19 cellular contexts compared by ENCODE assay signal in genomic region chr13:111050539-111050879, GRCh38.
DNase-seq lines count a peak whose midpoint lies in the region; ATAC-seq, FAIRE-seq and TF ChIP-seq lines count a peak whose summit lies in the region.
"Had no signal": no experiment of that assay in that cellular context is flagged by ENCODE, and none has a peak within 500 bp of the region (broad histone marks: within the 10 kb centered on the region; RNA-seq: fewer than 3 reads in every experiment).

No MANE protein-coding gene starts in this region.

- intact Hi-C loops in HepG2 (cut with micrococcal nuclease; ENCODE audit: unreplicated experiment) (loop anchor here (1.0 kb wide), 1 partner anchor 106 kb away; no protein-coding TSS in a partner anchor), right lobe of liver (cut with DNase I) (no loop called here), esophagus squamous epithelium (cut with DNase I) (no loop called here), adrenal gland (cut with DNase I) (loop anchor here in 1 of 2 donors (5.0 kb wide), 1 partner anchor 128 kb away; no protein-coding TSS in a partner anchor)

- no peaks in the 10 kb centered on the region for H3K79me2 ChIP-seq in HepG2 (ENCODE audit: insufficient read depth, low read length)

- no peaks in the 10 kb centered on the region for H3K4me1 ChIP-seq in HepG2 (ENCODE audit: insufficient read depth, low read length)
- H3K4me1 ChIP-seq in right lobe of liver = no peaks in the 10 kb centered on the region
- peaks cover 0 to 14% (median 0%) of the 10 kb centered on the region in 3 donors for H3K4me1 ChIP-seq in esophagus squamous epithelium
- no peaks in the 10 kb centered on the region for H3K4me1 ChIP-seq in adrenal gland (replicated peaks in 1 of 2)
- H3K4me1 ChIP-seq: Peyer's patch had no signal

- H3K4me3 ChIP-seq in HepG2 (replicated peaks in 1 of 3; ENCODE audit: insufficient read depth in 1 of 3, low read depth in 2 of 3, low read length in 3 of 3) = no peak overlapping the region
- no peak overlapping the region for H3K4me3 ChIP-seq in right lobe of liver
- no peak overlapping the region for H3K4me3 ChIP-seq in esophagus squamous epithelium
- no peak overlapping the region for H3K4me3 ChIP-seq in adrenal gland
- H3K4me3 ChIP-seq: Peyer's patch, SK-N-MC had no signal

- CTCF ChIA-PET in HepG2 (lab: Yijun Ruan, JAX; ENCODE audit: low intra/inter-chr PET ratio, low total read pairs) = interaction anchor here (3.1 kb wide), 1 partner anchor 106 kb away, joined by 25 read pairs; no protein-coding TSS in a partner anchor
- CTCF ChIA-PET in WTC11 (lab: Charles Lee) = no interaction called here

- H3K4me1 Mint-ChIP-seq in WTC11 = peaks cover 9% of the 10 kb centered on the region; the same call in 1 of the 2 replicates
- no peaks in the 10 kb centered on the region for H3K4me1 Mint-ChIP-seq in neural crest cell

- no peak for TF ChIP-seq EP300 in HepG2 (IDR thresholded peaks at IDR 0.05; ENCODE audit: low read depth in 2 of 2, low read length in 2 of 2)
- no peak for TF ChIP-seq EP300 in HepG2 (CRISPR knock-in tag; IDR thresholded peaks at IDR 0.05; ENCODE audit: borderline replicate concordance)

- DNase-seq in HepG2 (ENCODE audit: low spot score) (no peak), right lobe of liver (no peak), WTC11 (ENCODE audit: low spot score) (no peak), neural crest cell (ENCODE audit: low read depth, low spot score) (no peak), esophagus squamous epithelium (lab: John Stamatoyannopoulos, UW) (no peak), adrenal gland (no peak)
- DNase-seq in central memory CD4-positive, alpha-beta T cell = no peak
- DNase-seq: 8988T, MM.1S, NCI-H2029 treated with DMSO at 0.1 percent for 48 hours, NCI-H446 treated with DMSO at 0.1 percent for 48 hours, NCI-H526 treated with DMSO at 0.1 percent for 48 hours, Peyer's patch, SIG-M5 had no signal

- H3K9ac ChIP-seq in HepG2 (ENCODE audit: insufficient read depth, low read depth, low read length) = no peak overlapping the region
- H3K9ac ChIP-seq: KMS-11 had no signal

- no TSS peak for BruUV-seq in HepG2 (replicated peaks; lab: Mats Ljungman, UMichigan)

- no peaks in the 10 kb centered on the region for H3K36me3 ChIP-seq in HepG2 (replicated peaks in 1 of 2; ENCODE audit: control insufficient read depth in 1 of 2, insufficient read depth in 2 of 2, low read length in 2 of 2)
- H3K36me3 ChIP-seq in right lobe of liver = no peaks in the 10 kb centered on the region
- no peaks in the 10 kb centered on the region for H3K36me3 ChIP-seq in esophagus squamous epithelium
- H3K36me3 ChIP-seq in adrenal gland (replicated peaks in 1 of 2) = no peaks in the 10 kb centered on the region
- H3K36me3 ChIP-seq: Peyer's patch had no signal

- no peak overlapping the region for H3K27ac Mint-ChIP-seq in WTC11
- no peak overlapping the region for H3K27ac Mint-ChIP-seq in neural crest cell (ENCODE audit: unreplicated experiment)
- H3K27ac Mint-ChIP-seq: CD4-positive, CD25-positive, alpha-beta regulatory T cell had no signal

- TF ChIP-seq POLR2A in HepG2 (IDR thresholded peaks at IDR 0.05; ENCODE audit: insufficient read depth in 1 of 2, low read depth in 2 of 2, low read length in 2 of 2) = no peak
- TF ChIP-seq POLR2A in right lobe of liver (IDR thresholded peaks at IDR 0.05) = no peak
- TF ChIP-seq POLR2A in esophagus squamous epithelium (IDR thresholded peaks at IDR 0.05) = no peak
- no peak for TF ChIP-seq POLR2A in adrenal gland (IDR thresholded peaks at IDR 0.05)

- H3K36me3 Mint-ChIP-seq in WTC11 = peaks cover 10% of the 10 kb centered on the region
- H3K36me3 Mint-ChIP-seq in neural crest cell (ENCODE audit: low read depth) = no peaks in the 10 kb centered on the region
- H3K36me3 Mint-ChIP-seq: CD4-positive, CD25-positive, alpha-beta regulatory T cell had no signal

- no peak overlapping the region for H3K4me3 Mint-ChIP-seq in WTC11
- H3K4me3 Mint-ChIP-seq in neural crest cell = no peak overlapping the region
- H3K4me3 Mint-ChIP-seq: CD4-positive, CD25-positive, alpha-beta regulatory T cell had no signal

- TF ChIP-seq CTCF in HepG2 (CRISPR knock-in tag; IDR thresholded peaks at IDR 0.05) (no peak), right lobe of liver (IDR thresholded peaks at IDR 0.05) (no peak), WTC11 (IDR thresholded peaks at IDR 0.05) (peak; percentile 20; the same call in 1 of the 2 replicates), neural crest cell (conservative IDR thresholded peaks at IDR 0.05) (peak; percentile 8), esophagus squamous epithelium (IDR thresholded peaks at IDR 0.05) (peak in 1 of 6 experiments; percentile 0), adrenal gland (IDR thresholded peaks at IDR 0.05) (no peak)

- H3K27me3 Mint-ChIP-seq in WTC11 (ENCODE audit: low read depth) = 0 out of 2 replicates have a peak, but pooled peaks cover under 1% of the 10 kb centered on the region
- peaks cover 21% of the 10 kb centered on the region for H3K27me3 Mint-ChIP-seq in neural crest cell (ENCODE audit: low read depth)

- ATAC-seq in HepG2 = peak; percentile 38; the same call in 2 of the 3 replicates
- no peak for ATAC-seq in right lobe of liver
- no peak for ATAC-seq in WTC11

- H2AFZ ChIP-seq in HepG2 (ENCODE audit: low read length) = no peak overlapping the region

- H3K9me3 ChIP-seq in HepG2 (ENCODE audit: low read length) = no peaks in the 10 kb centered on the region
- H3K9me3 ChIP-seq in right lobe of liver = no peaks in the 10 kb centered on the region
- H3K9me3 ChIP-seq in esophagus squamous epithelium = no peaks in the 10 kb centered on the region
- H3K9me3 ChIP-seq in adrenal gland (replicated peaks in 1 of 3) = no peaks in the 10 kb centered on the region
- H3K9me3 ChIP-seq: Peyer's patch had no signal

- 0% methylated on average over 2 of the region's 4 CpGs for WGBS in HepG2 (ENCODE audit: low lambda C conversion rate)
- WGBS in right lobe of liver (ENCODE audit: insufficient coverage, low coverage, low lambda C conversion rate, missing lambda C conversion rate) = 23% methylated on average over 4 of the region's 4 CpGs
- WGBS in esophagus squamous epithelium, 2 donors = 23 to 34% methylated on average over 4 of the region's 4 CpGs
- 16 to 42% (median 26%) methylated on average over 4 of the region's 4 CpGs for WGBS in adrenal gland, 4 donors

- TF ChIP-seq RAD21 in HepG2 (CRISPR knock-in tag; IDR thresholded peaks at IDR 0.05) = no peak

- H3K27me3 ChIP-seq in HepG2 (ENCODE audit: control insufficient read depth in 1 of 2, insufficient read depth in 2 of 2, low read length in 2 of 2) = peaks cover 2 to 3% of the 10 kb centered on the region in 2 experiments; a peak in 3 of 5 replicates
- no peaks in the 10 kb centered on the region for H3K27me3 ChIP-seq in right lobe of liver
- no peaks in the 10 kb centered on the region for H3K27me3 ChIP-seq in esophagus squamous epithelium
- no peaks in the 10 kb centered on the region for H3K27me3 ChIP-seq in adrenal gland
- H3K27me3 ChIP-seq: Peyer's patch had no signal

- H3K9me3 Mint-ChIP-seq in WTC11 (peaks cover 11% of the 10 kb centered on the region), neural crest cell (peaks cover 5% of the 10 kb centered on the region)
- H3K9me3 Mint-ChIP-seq: CD4-positive, CD25-positive, alpha-beta regulatory T cell had no signal

- no peaks in the 10 kb centered on the region for H4K20me1 ChIP-seq in HepG2 (ENCODE audit: insufficient read depth, low read length)

- POLR2A ChIA-PET in HepG2 (lab: Yijun Ruan, JAX) = no interaction called here
- POLR2A ChIA-PET in WTC11 (lab: Charles Lee) = no interaction called here

- FAIRE-seq in HepG2 (lab: Jason Lieb, UNC) = no peak
- FAIRE-seq: GM18507, H54 had no signal

- in situ Hi-C loops in HepG2 (cut with HindIII; ENCODE audit: extremely low pct_ligation_motif_present, low pct_unique_long_range_greater_than_20kb) = no loop called here

- no peak overlapping the region for H3K4me2 ChIP-seq in HepG2 (ENCODE audit: low read depth, low read length)
- H3K4me2 ChIP-seq: KMS-11 had no signal

- H3K27ac ChIP-seq in HepG2 (ENCODE audit: extremely low read length, insufficient read depth, low read length) = no peak overlapping the region
- no peak overlapping the region for H3K27ac ChIP-seq in right lobe of liver
- H3K27ac ChIP-seq in esophagus squamous epithelium = no peak overlapping the region
- H3K27ac ChIP-seq in adrenal gland = no peak overlapping the region
- H3K27ac ChIP-seq: KMS-11, Peyer's patch, SK-N-MC had no signal

TF ChIP-seq in HepG2, 621 proteins besides CTCF, POLR2A, EP300 and RAD21 (continues in another document):
- no peak for TF ChIP-seq ZFYVE20 (CRISPR knock-in tag; IDR thresholded peaks at IDR 0.05; ENCODE audit: borderline replicate concordance, low read depth)
- no peak for TF ChIP-seq ZNF558 (CRISPR knock-in tag; IDR thresholded peaks at IDR 0.05; ENCODE audit: borderline replicate concordance)
- no peak for TF ChIP-seq ZNF75D (CRISPR knock-in tag; IDR thresholded peaks at IDR 0.05; ENCODE audit: borderline replicate concordance)
- TF ChIP-seq RNF2 (conservative IDR thresholded peaks at IDR 0.05; ENCODE audit: low read depth) = no peak
- TF ChIP-seq SIX1 (CRISPR knock-in tag; IDR thresholded peaks at IDR 0.05; ENCODE audit: borderline replicate concordance) = no peak

TF ChIP-seq in WTC11, 78 proteins besides CTCF, POLR2A, EP300 and RAD21:
- TF ChIP-seq, protein P1, sequence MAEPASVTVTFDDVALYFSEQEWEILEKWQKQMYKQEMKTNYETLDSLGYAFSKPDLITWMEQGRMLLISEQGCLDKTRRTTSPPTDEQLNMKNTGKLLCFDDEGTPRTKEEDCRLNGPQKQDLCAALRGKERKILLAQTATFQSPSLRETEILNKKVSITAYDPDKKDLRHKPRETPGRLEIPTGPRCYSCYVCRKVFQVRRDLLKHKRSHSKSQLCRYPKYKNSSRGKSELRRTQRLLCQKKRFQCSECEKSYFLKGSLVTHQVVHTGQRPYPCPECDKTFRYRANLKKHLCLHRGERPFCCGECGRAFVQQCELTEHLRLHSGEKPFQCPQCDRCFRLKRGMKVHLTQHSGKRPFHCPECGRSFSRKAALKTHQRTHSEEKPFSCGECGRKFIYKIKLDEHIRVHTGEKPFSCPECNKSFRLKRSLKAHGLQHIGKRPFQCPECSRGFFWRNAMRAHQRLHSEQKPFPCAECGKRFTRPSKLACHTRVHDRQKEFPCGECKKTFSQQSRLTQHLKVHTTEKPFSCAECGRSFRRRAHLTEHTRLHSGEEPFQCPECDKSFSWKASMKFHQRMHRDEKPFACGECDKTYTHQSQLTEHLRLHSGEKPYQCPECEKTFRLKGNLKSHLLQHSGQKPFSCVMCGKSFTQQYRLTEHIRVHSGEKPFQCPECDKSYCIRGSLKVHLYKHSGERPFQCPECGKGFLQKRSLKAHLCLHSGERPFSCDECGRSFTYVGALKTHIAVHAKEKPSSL (CRISPR knock-in tag; conservative IDR thresholded peaks at IDR 0.05) = no peak
- TF ChIP-seq TP53 (CRISPR knock-in tag; IDR thresholded peaks at IDR 0.05) = no peak

Comparison
In these comparisons a context has a peak if more than half of its experiments do, and no peak if none do; other contexts are left out.
1. CTCF ChIP-seq: peak in WTC11 (single experiment) and neural crest cell (single experiment); none in HepG2 (single experiment), right lobe of liver (0 of 4) and adrenal gland (0 of 6).
2. Of the 50 proteins assayed by ChIP-seq in both HepG2 and WTC11: peak only in HepG2: none; only in WTC11: CTCF; in both: none; in neither: 49.